ENCODE assay signal across 8 cellular contexts in the genomic region with DNA sequence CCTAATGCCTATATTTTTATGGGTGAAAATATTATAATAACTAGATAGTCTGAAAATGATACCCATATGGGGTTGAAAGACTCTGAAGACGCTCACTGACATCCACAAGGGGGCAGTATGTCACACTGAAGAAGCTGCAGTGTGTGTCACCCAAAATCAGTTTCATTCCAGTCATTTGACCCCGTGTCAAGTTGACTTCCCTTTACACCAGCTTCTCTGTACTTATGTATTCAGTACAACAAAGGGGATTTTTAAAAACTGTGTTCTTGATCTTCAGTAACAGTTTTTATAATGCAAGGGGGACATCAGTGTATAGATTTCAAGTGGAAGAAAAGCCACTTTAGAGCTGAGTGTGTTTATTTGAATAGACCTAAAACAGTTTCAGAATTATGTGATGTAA. TPM values are rescaled to one million over a fixed set of nuclear protein-coding genes. Genes with fewer than 3 reads are reported as not detected.
DNase-seq lines count a peak whose midpoint lies in the region; ATAC-seq and TF ChIP-seq lines count a peak whose summit lies in the region.

No MANE protein-coding gene starts in this region.

- TF ChIP-seq CTCF in PC-3 (conservative IDR thresholded peaks at IDR 0.05; ENCODE audit: low read depth, low read length) = peak; percentile 83
- TF ChIP-seq CTCF in sigmoid colon (IDR thresholded peaks at IDR 0.05) = peak; percentile 41 to 75 (median 58)

- no peak overlapping the region for H3K27ac Mint-ChIP-seq in activated T-helper 17 cell treated with anti-CD3 and anti-CD28 coated beads, Interleukin-2, amount 50 U/mL, for 72 hours

- no peaks in the 10 kb centered on the region for H3F3A ChIP-seq in PC-3 (ENCODE audit: low read length, unreplicated experiment)

- H3K36me3 ChIP-seq in PC-3 (ENCODE audit: low read depth, low read length) = no peaks in the 10 kb centered on the region
- H3K36me3 ChIP-seq in sigmoid colon = peaks cover 0 to 28% (median 6%) of the 10 kb centered on the region in 4 donors

- H3K4me3 Mint-ChIP-seq in activated T-helper 17 cell treated with anti-CD3 and anti-CD28 coated beads, Interleukin-2, amount 50 U/mL, for 72 hours = no peak overlapping the region

- DNase-seq in EH (ENCODE audit: low read depth) (peak; percentile 76), PC-3 (peak; percentile 73), glomerular visceral epithelial cell (ENCODE audit: extremely low spot score) (peak; percentile 69), sigmoid colon (no peak), DMS79 (lab: John Stamatoyannopoulos, UW) (no peak)

- intact Hi-C loops in PC-3 (cut with micrococcal nuclease) (loop anchor here (1.0 kb wide), 1 partner anchor 64 kb away; a partner anchor contains a TSS), sigmoid colon (cut with DNase I) (loop anchor here (5.0 kb wide), 1 partner anchor 192 kb away; no protein-coding TSS in a partner anchor)

- no peaks in the 10 kb centered on the region for H3K79me2 ChIP-seq in PC-3 (ENCODE audit: low read length)

- H3K27me3 Mint-ChIP-seq in activated T-helper 17 cell treated with anti-CD3 and anti-CD28 coated beads, Interleukin-2, amount 50 U/mL, for 72 hours = peaks cover 4% of the 10 kb centered on the region

- H3K36me3 Mint-ChIP-seq in activated T-helper 17 cell treated with anti-CD3 and anti-CD28 coated beads, Interleukin-2, amount 50 U/mL, for 72 hours (ENCODE audit: low read depth) = no peaks in the 10 kb centered on the region

- H2AFZ ChIP-seq in PC-3 (ENCODE audit: low read length) = no peak overlapping the region

- H3K27me3 ChIP-seq in PC-3 (ENCODE audit: low read length) (no peaks in the 10 kb centered on the region), sigmoid colon (no peaks in the 10 kb centered on the region)

- CTCF ChIA-PET in PC-3 (lab: Charles Lee) = interaction anchor here (0.5 to 1.0 kb wide), 5 partner anchors 12 to 179 kb away, joined by 3 to 5 read pairs (median 4); no protein-coding TSS in a partner anchor

- H3K4me2 ChIP-seq in PC-3 (ENCODE audit: low read length) = no peak overlapping the region

- H3K9me3 ChIP-seq in PC-3 (ENCODE audit: low read length) (no peaks in the 10 kb centered on the region), sigmoid colon (no peaks in the 10 kb centered on the region)

- H3K4me3 ChIP-seq in PC-3 (ENCODE audit: low read length) (no peak overlapping the region), sigmoid colon (no peak overlapping the region)

- H3K4me1 ChIP-seq in PC-3 (ENCODE audit: insufficient read depth, low read length) (no peaks in the 10 kb centered on the region), sigmoid colon (peaks cover 0 to 11% (median 7%) of the 10 kb centered on the region in 4 donors)

- no peaks in the 10 kb centered on the region for H3K4me1 Mint-ChIP-seq in activated T-helper 17 cell treated with anti-CD3 and anti-CD28 coated beads, Interleukin-2, amount 50 U/mL, for 72 hours

- ATAC-seq in GM19467 (IDR thresholded peaks at IDR 0.05; ENCODE audit: unreplicated experiment) (peak; percentile 68), HG03469 (IDR thresholded peaks at IDR 0.05; ENCODE audit: unreplicated experiment) (peak; percentile 52), PC-3 (peak; percentile 94)
- peak; percentile 91 for ATAC-seq in activated T-helper 17 cell treated with anti-CD3 and anti-CD28 coated beads, Interleukin-2, amount 50 U/mL, for 72 hours (replicated peaks)

- BruUV-seq in PC-3 (replicated peaks; lab: Mats Ljungman, UMichigan) = no TSS peak

- no peak overlapping the region for H3K27ac ChIP-seq in PC-3 (ENCODE audit: low read length)
- H3K27ac ChIP-seq in sigmoid colon = peak overlapping the region in 1 of 4 donors; percentile 41

- no peak for TF ChIP-seq POLR2A in sigmoid colon (IDR thresholded peaks at IDR 0.05)

- TF ChIP-seq EP300 in sigmoid colon (IDR thresholded peaks at IDR 0.05) = no peak

- H3K9me2 ChIP-seq in PC-3 (replicated peaks; ENCODE audit: low read length) = no peaks in the 10 kb centered on the region

- POLR2A ChIA-PET in PC-3 (lab: Charles Lee; ENCODE audit: unreplicated experiment) = no interaction called here

- no peaks in the 10 kb centered on the region for H3K9me3 Mint-ChIP-seq in activated T-helper 17 cell treated with anti-CD3 and anti-CD28 coated beads, Interleukin-2, amount 50 U/mL, for 72 hours

- H3K9ac ChIP-seq in PC-3 (ENCODE audit: low read length) = no peak overlapping the region

- 0 to 2% methylated on average over 2 of the region's 2 CpGs for WGBS in sigmoid colon, 2 donors

- no peaks in the 10 kb centered on the region for H4K20me1 ChIP-seq in PC-3 (ENCODE audit: low read length)

RNA-seq across cellular contexts. Expression of a gene that starts 19.3 kb away (rescaled TPM):
- total RNA-seq in PC-3 (2014; rRNA removed) (3.9 and 5.4 TPM in 2 replicates), sigmoid colon (10 to 100 TPM; 23.1 to 54.0 (median 39.0) TPM)
- under 1 TPM in 1 of 2 donors, not detected in 1; 0.65 TPM for total RNA-seq in activated T-helper 17 cell treated with anti-CD3 and anti-CD28 coated beads, Interleukin-2, amount 50 U/mL, for 72 hours
- 1 to 10 TPM in 2 of 3 donors, under 1 TPM in 1; under 0.01 to 2.3 (median 1.4) TPM for polyA plus RNA-seq in sigmoid colon

Comparison
In these comparisons a context has a peak if more than half of its experiments do, and no peak if none do; other contexts are left out.
1. DNase-seq: peak in EH (single experiment), PC-3 (single experiment) and glomerular visceral epithelial cell (single experiment); none in sigmoid colon (single experiment) and DMS79 (single experiment).
2. Peak in every context shown above with its lines, with median percentiles within 50 percentile points of each other: ATAC-seq.